Comparison of ENCODE assay signal across 15 cellular contexts in genomic region chr4:124019749-124020549, GRCh38.
DNase-seq lines count a peak whose midpoint lies in the region; ATAC-seq, FAIRE-seq and TF ChIP-seq lines count a peak whose summit lies in the region.
"Had no signal": no experiment of that assay in that cellular context is flagged by ENCODE, and none has a peak within 500 bp of the region (broad histone marks: within the 10 kb centered on the region; RNA-seq: fewer than 3 reads in every experiment).

No MANE protein-coding gene starts in this region.

- H3K27ac ChIP-seq in GM12878 (ENCODE audit: control insufficient read depth, insufficient read depth) (no peak overlapping the region), hepatocyte (peak overlapping the region; percentile 93)

- H3K4me1 Mint-ChIP-seq in activated T-cell treated with anti-CD3 and anti-CD28 coated beads, Interleukin-2, amount 50 U/mL, for 72 hours (ENCODE audit: low read depth), result peaks cover 9% of the 10 kb centered on the region

- H3K27me3 ChIP-seq in GM12878 (replicated peaks in 1 of 2; ENCODE audit: control insufficient read depth in 2 of 2, insufficient read depth in 2 of 2, low read length in 1 of 2) (no peaks in the 10 kb centered on the region), hepatocyte (no peaks in the 10 kb centered on the region), skeletal muscle satellite cell (ENCODE audit: control insufficient read depth, insufficient read depth, low read length) (no peaks in the 10 kb centered on the region)
- H3K27me3 ChIP-seq: BE2C had no signal

- H3K4me2 ChIP-seq in GM12878 (ENCODE audit: control insufficient read depth, insufficient read depth), result no peak overlapping the region
- peak overlapping the region; percentile 51 for H3K4me2 ChIP-seq in hepatocyte
- peak overlapping the region; percentile 19 for H3K4me2 ChIP-seq in skeletal muscle satellite cell (ENCODE audit: low read length)

- POLR2A ChIA-PET in GM12878 (lab: Charles Lee), result no interaction called here

- no peak overlapping the region for H3K9ac ChIP-seq in GM12878 (ENCODE audit: control insufficient read depth, insufficient read depth, low read length)
- no peak overlapping the region for H3K9ac ChIP-seq in skeletal muscle satellite cell (ENCODE audit: low read depth, low read length)

- no peak overlapping the region for H3K27ac Mint-ChIP-seq in activated T-cell treated with anti-CD3 and anti-CD28 coated beads, Interleukin-2, amount 50 U/mL, for 72 hours

- H3K36me3 ChIP-seq in GM12878 (ENCODE audit: control insufficient read depth in 2 of 2, insufficient read depth in 2 of 2, low read length in 1 of 2), result no peaks in the 10 kb centered on the region
- H3K36me3 ChIP-seq in hepatocyte (replicated peaks; ENCODE audit: insufficient read depth, low read depth), result no peaks in the 10 kb centered on the region
- no peaks in the 10 kb centered on the region for H3K36me3 ChIP-seq in skeletal muscle satellite cell (ENCODE audit: insufficient read depth, low read length)
- H3K36me3 ChIP-seq: BE2C had no signal

- BruUV-seq in GM12878 (replicated peaks; lab: Mats Ljungman, UMichigan), result no TSS peak

- CTCF ChIA-PET in GM12878 (lab: Yijun Ruan, JAX), result no interaction called here

- H3K36me3 Mint-ChIP-seq in activated T-cell treated with anti-CD3 and anti-CD28 coated beads, Interleukin-2, amount 50 U/mL, for 72 hours (ENCODE audit: insufficient read depth in 2 of 2), result no peaks in the 10 kb centered on the region

- no peak overlapping the region for H2AFZ ChIP-seq in GM12878 (ENCODE audit: control insufficient read depth, low read depth, low read length)
- no peak overlapping the region for H2AFZ ChIP-seq in hepatocyte

- WGBS in GM12878 (ENCODE audit: insufficient coverage, insufficient replicate concordance, low lambda C conversion rate, missing lambda C conversion rate), result 71% methylated on average over 4 of the region's 4 CpGs
- WGBS in hepatocyte (ENCODE audit: low lambda C conversion rate, missing lambda C conversion rate), result 84% methylated on average over 4 of the region's 4 CpGs

- in situ Hi-C loops in GM12878 (cut with MboI), result no loop called here

- no peak for TF ChIP-seq POLR2A in GM12878 (IDR thresholded peaks at IDR 0.05; ENCODE audit: low read depth, low read length)

- H3K4me1 ChIP-seq in GM12878 (ENCODE audit: control insufficient read depth, insufficient read depth, low read length) (0 out of 2 replicates have a peak, but pooled peaks cover 4% of the 10 kb centered on the region), hepatocyte (ENCODE audit: insufficient read depth) (peaks cover 19% of the 10 kb centered on the region), skeletal muscle satellite cell (ENCODE audit: control insufficient read depth, insufficient read depth, low read length) (peaks cover 21% of the 10 kb centered on the region)
- H3K4me1 ChIP-seq: BE2C had no signal

- no peaks in the 10 kb centered on the region for H3K79me2 ChIP-seq in GM12878 (ENCODE audit: control insufficient read depth, insufficient read depth, low read length)
- no peaks in the 10 kb centered on the region for H3K79me2 ChIP-seq in hepatocyte

- SMC1A ChIA-PET in GM12878 (lab: Charles Lee; ENCODE audit: uncharacterized antibody, unreplicated experiment), result no interaction called here

- intact Hi-C loops in GM12878 (cut with micrococcal nuclease; ENCODE audit: unreplicated experiment), result no loop called here

- ATAC-seq in GM12878, result peak; percentile 58
- no peak for ATAC-seq in activated T-cell treated with anti-CD3 and anti-CD28 coated beads, Interleukin-2, amount 50 U/mL, for 72 hours (replicated peaks in 1 of 2)
- ATAC-seq in HG03439 (IDR thresholded peaks at IDR 0.05; ENCODE audit: unreplicated experiment), result no peak

- no peaks in the 10 kb centered on the region for H4K20me1 ChIP-seq in GM12878 (ENCODE audit: control insufficient read depth, insufficient read depth)
- H4K20me1 ChIP-seq in hepatocyte (ENCODE audit: insufficient read depth, poor library complexity, severe bottlenecking), result no peaks in the 10 kb centered on the region

- H3K4me3 ChIP-seq in GM12878, result no peak overlapping the region
- no peak overlapping the region for H3K4me3 ChIP-seq in hepatocyte
- no peak overlapping the region for H3K4me3 ChIP-seq in skeletal muscle satellite cell (ENCODE audit: low read length)

- TF ChIP-seq EP300 in GM12878 (IDR thresholded peaks at IDR 0.05; ENCODE audit: borderline replicate concordance in 1 of 2, control insufficient read depth in 1 of 2, low read depth in 2 of 2, low read length in 2 of 2), result no peak

- no peaks in the 10 kb centered on the region for H3K9me2 ChIP-seq in hepatocyte (replicated peaks; ENCODE audit: insufficient read depth)

- DNase-seq in GM19239 (ENCODE audit: insufficient read length, low spot score) (no peak), GM12878 (ENCODE audit: low read depth, low spot score) (no peak), hepatocyte (ENCODE audit: low spot score) (no peak), NCI-H524 treated with DMSO at 0.1 percent for 48 hours (lab: John Stamatoyannopoulos, UW) (no peak), HuH-7.5 (ENCODE audit: low spot score) (no peak)
- no peak for DNase-seq in activated T-cell treated with anti-CD3 and anti-CD28 coated beads, Interleukin-2, amount 50 U/mL, for 72 hours
- DNase-seq: activated CD4-positive, CD25-positive, alpha-beta regulatory T cell; BE2C; HFFc6; naive thymus-derived CD4-positive, alpha-beta T cell had no signal

- no peak for TF ChIP-seq CTCF in GM12878 (IDR thresholded peaks at IDR 0.05 in 2 of 3, conservative IDR thresholded peaks at IDR 0.05 in 1 of 3; ENCODE audit: control insufficient read depth in 2 of 3, extremely low read depth in 1 of 3, insufficient read depth in 1 of 3, low read depth in 3 of 3, low read length in 3 of 3)
- TF ChIP-seq CTCF in hepatocyte (IDR thresholded peaks at IDR 0.05; ENCODE audit: poor library complexity), result no peak

- no peak for TF ChIP-seq RAD21 in GM12878 (IDR thresholded peaks at IDR 0.05; ENCODE audit: insufficient read depth, low read depth, low read length)

- RAD21 ChIA-PET in GM12878 (lab: Charles Lee; ENCODE audit: unreplicated experiment), result no interaction called here

- no peaks in the 10 kb centered on the region for H3K27me3 Mint-ChIP-seq in activated T-cell treated with anti-CD3 and anti-CD28 coated beads, Interleukin-2, amount 50 U/mL, for 72 hours (ENCODE audit: low read depth)

- no peaks in the 10 kb centered on the region for H3K9me3 ChIP-seq in GM12878 (replicated peaks; ENCODE audit: control insufficient read depth, insufficient read depth, low read length)
- no peaks in the 10 kb centered on the region for H3K9me3 ChIP-seq in hepatocyte (ENCODE audit: low read depth)
- H3K9me3 ChIP-seq in skeletal muscle satellite cell (replicated peaks; ENCODE audit: low read length), result no peaks in the 10 kb centered on the region
- H3K9me3 ChIP-seq: BE2C had no signal

- peak; percentile 8 for FAIRE-seq in GM19239 (lab: Jason Lieb, UNC)
- FAIRE-seq in GM12878 (lab: Jason Lieb, UNC), result no peak
- FAIRE-seq: astrocyte, endometrium, GM18507 had no signal

- H3K4me3 Mint-ChIP-seq in activated T-cell treated with anti-CD3 and anti-CD28 coated beads, Interleukin-2, amount 50 U/mL, for 72 hours, result no peak overlapping the region

- peaks cover 4 to 10% of the 10 kb centered on the region in 2 donors for H3K9me3 Mint-ChIP-seq in activated T-cell treated with anti-CD3 and anti-CD28 coated beads, Interleukin-2, amount 50 U/mL, for 72 hours
- H3K9me3 Mint-ChIP-seq: HFFc6 had no signal

TF ChIP-seq in GM12878, 131 proteins besides CTCF, POLR2A, EP300 and RAD21 (continues in another document):
- no peak for TF ChIP-seq MXI1 (IDR thresholded peaks at IDR 0.05; ENCODE audit: low read depth, low read length)
- TF ChIP-seq ZNF217 (IDR thresholded peaks at IDR 0.05), result no peak
- no peak for TF ChIP-seq CUX1 (IDR thresholded peaks at IDR 0.05; ENCODE audit: insufficient replicate concordance, low read depth, low read length)
